ENCODE assay signal across 16 cellular contexts in genomic region chr20:24734139-24734538, GRCh38.
DNase-seq lines count a peak whose midpoint lies in the region; ATAC-seq and TF ChIP-seq lines count a peak whose summit lies in the region.
"Had no signal": no experiment of that assay in that cellular context is flagged by ENCODE, and none has a peak within 500 bp of the region (broad histone marks: within the 10 kb centered on the region; RNA-seq: fewer than 3 reads in every experiment).

No MANE protein-coding gene starts in this region.

- ATAC-seq in lung (ENCODE audit: insufficient read depth, low FRiP score): no peak

- H3K27me3 ChIP-seq in lung (ENCODE audit: control insufficient read depth, insufficient read depth): no peaks in the 10 kb centered on the region

- no peak overlapping the region for H3K4me3 ChIP-seq in lung

- H3K4me1 ChIP-seq in lung (ENCODE audit: control insufficient read depth in 2 of 2, insufficient read depth in 2 of 2, low read length in 2 of 2): no peaks in the 10 kb centered on the region
- H3K4me1 ChIP-seq: Caco-2 had no signal

- H3K36me3 ChIP-seq in lung (ENCODE audit: control insufficient read depth in 2 of 2, insufficient read depth in 2 of 2, low read length in 2 of 2): no peaks in the 10 kb centered on the region

- peak; percentile 24 for DNase-seq in activated CD8-positive, alpha-beta memory T cell treated with anti-CD3 and anti-CD28 coated beads for 24 hours
- DNase-seq in activated CD8-positive, alpha-beta memory T cell treated with anti-CD3 and anti-CD28 coated beads, Interleukin-2, amount 50 U/mL, for 48 hours: no peak
- peak; percentile 32 for DNase-seq in ecto neural progenitor cell (ENCODE audit: low spot score)
- peak; percentile 20 for DNase-seq in lung (ENCODE audit: low spot score)
- no peak for DNase-seq in HK-2 (ENCODE audit: unreplicated experiment)
- no peak for DNase-seq in nucleus accumbens (lab: John Stamatoyannopoulos, UW)
- no peak for DNase-seq in CD1c-positive myeloid dendritic cell (ENCODE audit: extremely low spot score)
- no peak for DNase-seq in NCI-H748 (lab: John Stamatoyannopoulos, UW; ENCODE audit: unreplicated experiment)
- DNase-seq: Caco-2; CD8-positive, alpha-beta memory T cell; DND-41; GDM1; HCEC 1CT; HFFc6; IMR-90 had no signal

- no peak overlapping the region for H3K27ac ChIP-seq in lung (ENCODE audit: low read depth in 1 of 2, low read length in 1 of 2)
- H3K27ac ChIP-seq: C4-2B had no signal

- no peak for TF ChIP-seq CTCF in lung (IDR thresholded peaks at IDR 0.05; ENCODE audit: control extremely low read depth, extremely low read depth)

- H3K9me3 ChIP-seq in lung (ENCODE audit: control insufficient read depth in 2 of 2, insufficient read depth in 1 of 2, low read length in 1 of 2): peaks cover 0 to 7% of the 10 kb centered on the region in 2 donors
- H3K9me3 ChIP-seq: Caco-2 had no signal

- WGBS in lung, 2 donors: 92 to 96% methylated on average over 10 of the region's 10 CpGs

Comparison
In these comparisons a context has a peak if more than half of its experiments do, and no peak if none do; other contexts are left out.
1. DNase-seq: peak in activated CD8-positive, alpha-beta memory T cell treated with anti-CD3 and anti-CD28 coated beads for 24 hours (single experiment), ecto neural progenitor cell (single experiment) and lung (single experiment); none in activated CD8-positive, alpha-beta memory T cell treated with anti-CD3 and anti-CD28 coated beads, Interleukin-2, amount 50 U/mL, for 48 hours (single experiment), HK-2 (single experiment), nucleus accumbens (0 of 56), CD1c-positive myeloid dendritic cell (single experiment) and NCI-H748 (single experiment).